Comparison of ENCODE assay signal across 8 cellular contexts in genomic region chr6:32984639-32985389, GRCh38. TPM values are rescaled to one million over a fixed set of nuclear protein-coding genes. Genes with fewer than 3 reads are reported as not detected.
DNase-seq lines count a peak whose midpoint lies in the region; ATAC-seq, FAIRE-seq and TF ChIP-seq lines count a peak whose summit lies in the region.

No MANE protein-coding gene starts in this region.

- peak overlapping the region; percentile 73 for H3K27ac Mint-ChIP-seq in activated B cell treated with CpG ODN at 0.5 μM for 24 hours

- H3K9me3 Mint-ChIP-seq in activated B cell treated with CpG ODN at 0.5 μM for 24 hours, result no peaks in the 10 kb centered on the region

- no peak for FAIRE-seq in bronchial epithelial cell (lab: Jason Lieb, UNC)

- H3K36me3 ChIP-seq in bronchial epithelial cell (ENCODE audit: control insufficient read depth, insufficient read depth, low read length), result peaks cover 10% of the 10 kb centered on the region
- peaks cover 1% of the 10 kb centered on the region for H3K36me3 ChIP-seq in kidney epithelial cell (ENCODE audit: control insufficient read depth, insufficient read depth, low read length)

- DNase-seq in DMS79 (lab: John Stamatoyannopoulos, UW), result peak; percentile 60
- DNase-seq in NCI-H446 (lab: John Stamatoyannopoulos, UW), result peak; percentile 57 to 92
- peak; percentile 74 for DNase-seq in activated B cell treated with CpG ODN at 0.5 μM for 24 hours
- DNase-seq in bronchial epithelial cell (ENCODE audit: low read depth), result peak; percentile 83
- DNase-seq in kidney epithelial cell (ENCODE audit: low read depth), result peak; percentile 55
- DNase-seq in stimulated activated CD4-positive, alpha-beta T cell treated with anti-CD3 and anti-CD28 coated beads, Interleukin-2, amount 100 ng/mL, for 4 hours (ENCODE audit: low read depth), result peak; percentile 83
- DNase-seq in 8988T, result no peak

- POLR2A ChIA-PET in activated B cell treated with CpG ODN at 0.5 μM for 24 hours (lab: Charles Lee), result interaction anchor here (0.9 to 12.7 kb wide), 21 partner anchors 9 to 146 kb away, joined by 3 to 370 read pairs (median 9); partner anchors contain the start of genes BRD2, HLA-DMA, HLA-DMB and HLA-DPA1

- H3K4me3 Mint-ChIP-seq in activated B cell treated with CpG ODN at 0.5 μM for 24 hours, result no peak overlapping the region

- intact Hi-C loops in activated B cell treated with CpG ODN at 0.5 μM for 24 hours (cut with micrococcal nuclease), result loop anchor here (1.0 to 5.0 kb wide), 5 partner anchors 12 to 578 kb away; partner anchors contain the start of genes BTNL2 and HLA-DMA

- CTCF ChIA-PET in activated B cell treated with CpG ODN at 0.5 μM for 24 hours (lab: Charles Lee), result interaction anchor here (0.6 to 5.0 kb wide), 58 partner anchors 9 to 292 kb away, joined by 3 to 151 read pairs (median 6); partner anchors contain the start of genes B3GALT4, BRD2, HLA-DMA and HLA-DMB

- H3K4me3 ChIP-seq in bronchial epithelial cell (ENCODE audit: low read depth, low read length) (no peak overlapping the region), kidney epithelial cell (ENCODE audit: low read depth, low read length) (no peak overlapping the region)

- peaks cover 33% of the 10 kb centered on the region for H3K36me3 Mint-ChIP-seq in activated B cell treated with CpG ODN at 0.5 μM for 24 hours (ENCODE audit: low read depth)

- H3K27me3 Mint-ChIP-seq in activated B cell treated with CpG ODN at 0.5 μM for 24 hours, result no peaks in the 10 kb centered on the region

- TF ChIP-seq CTCF in activated B cell treated with CpG ODN at 0.5 μM for 24 hours (IDR thresholded peaks at IDR 0.05) (no peak), bronchial epithelial cell (IDR thresholded peaks at IDR 0.05; ENCODE audit: insufficient read depth, low read length, severe bottlenecking) (peak; percentile 94), kidney epithelial cell (IDR thresholded peaks at IDR 0.05; ENCODE audit: insufficient read depth, low read length, poor library complexity, severe bottlenecking) (peak; percentile 84)

- peak; percentile 55 for ATAC-seq in HG03066 (IDR thresholded peaks at IDR 0.05; ENCODE audit: low read depth, unreplicated experiment)
- ATAC-seq in activated B cell treated with CpG ODN at 0.5 μM for 24 hours (ENCODE audit: low read depth), result peak; percentile 90

- H3K27me3 ChIP-seq in bronchial epithelial cell (ENCODE audit: control insufficient read depth, insufficient read depth, low read length) (no peaks in the 10 kb centered on the region), kidney epithelial cell (ENCODE audit: control insufficient read depth, insufficient read depth, low read length) (no peaks in the 10 kb centered on the region)

- peaks cover 32% of the 10 kb centered on the region for H3K4me1 Mint-ChIP-seq in activated B cell treated with CpG ODN at 0.5 μM for 24 hours

RNA-seq across cellular contexts. Expression of gene BRD2, which starts 16.4 kb away (rescaled TPM):
- total RNA-seq in activated B cell treated with CpG ODN at 0.5 μM for 24 hours (347 and 370 TPM in 2 replicates), bronchial epithelial cell (57.1 and 71.7 TPM in 2 replicates), kidney epithelial cell (191 and 206 TPM in 2 replicates)

RNA-seq across cellular contexts. Expression of gene HLA-DOA, which starts 24.6 kb away (rescaled TPM):
- total RNA-seq in activated B cell treated with CpG ODN at 0.5 μM for 24 hours (153 and 167 TPM in 2 replicates), bronchial epithelial cell (not detected in 2 replicates), kidney epithelial cell (0.71 and 1.6 TPM in 2 replicates)

RNA-seq across cellular contexts. Expression of gene HLA-DMA, which starts 31.9 kb away (rescaled TPM):
- total RNA-seq in activated B cell treated with CpG ODN at 0.5 μM for 24 hours (371 and 387 TPM in 2 replicates), bronchial epithelial cell (0.26 and 2.8 TPM in 2 replicates), kidney epithelial cell (1.6 and 4.7 TPM in 2 replicates)

RNA-seq across cellular contexts. Expression of gene HLA-DMB, which starts 44.0 kb away (rescaled TPM):
- total RNA-seq in activated B cell treated with CpG ODN at 0.5 μM for 24 hours (341 and 365 TPM in 2 replicates), bronchial epithelial cell (0.26 and 0.38 TPM in 2 replicates), kidney epithelial cell (1.0 and 2.3 TPM in 2 replicates)

Comparison
In these comparisons a context has a peak if more than half of its experiments do, and no peak if none do; other contexts are left out.
1. RNA of gene HLA-DOA, which starts 24.6 kb away (total RNA-seq): 153 to 167 TPM in activated B cell treated with CpG ODN at 0.5 μM for 24 hours; 0.71 to 1.6 TPM in kidney epithelial cell and not detected in bronchial epithelial cell; every median in the first group is over 10 times any median in the second.
2. RNA of gene HLA-DMA, which starts 31.9 kb away (total RNA-seq): 371 to 387 TPM in activated B cell treated with CpG ODN at 0.5 μM for 24 hours; 1.6 to 4.7 TPM in kidney epithelial cell and 0.26 to 2.8 TPM in bronchial epithelial cell; every median in the first group is over 10 times any median in the second.